ENCODE assay signal across 16 cellular contexts in genomic region chr14:95250936-95251335, GRCh38.
DNase-seq lines count a peak whose midpoint lies in the region; ATAC-seq, FAIRE-seq and TF ChIP-seq lines count a peak whose summit lies in the region.
"Had no signal": no experiment of that assay in that cellular context is flagged by ENCODE, and none has a peak within 500 bp of the region (broad histone marks: within the 10 kb centered on the region; RNA-seq: fewer than 3 reads in every experiment).

No MANE protein-coding gene starts in this region.

- no peak overlapping the region for H3K4me2 ChIP-seq in A549
- peak overlapping the region; percentile 60 for H3K4me2 ChIP-seq in Karpas-422 (ENCODE audit: low read depth, low read length, poor library complexity, severe bottlenecking)

- H3K4me3 ChIP-seq in A549 (no peak overlapping the region), Karpas-422 (ENCODE audit: low read length) (peak overlapping the region; percentile 35; the same call in 1 of the 2 replicates)

- no peak for TF ChIP-seq POLR2A in A549 (IDR thresholded peaks at IDR 0.05; ENCODE audit: low read length)

- no peak for TF ChIP-seq EP300 in A549 (IDR thresholded peaks at IDR 0.05)

- CTCF ChIA-PET in A549 (lab: Yijun Ruan, JAX): no interaction called here

- peaks cover 60% of the 10 kb centered on the region for H3K79me2 ChIP-seq in Karpas-422 (ENCODE audit: low read length)

- WGBS in A549 (ENCODE audit: missing lambda C conversion rate): 88% methylated on average over 7 of the region's 7 CpGs

- no peak overlapping the region for H3K4me3 Mint-ChIP-seq in brain

- DNase-seq in A549 (ENCODE audit: low read depth in 1 of 2, low spot score in 1 of 2): no peak
- no peak for DNase-seq in Karpas-422
- peak; percentile 54 to 72 for DNase-seq in lung microvascular endothelial cell (ENCODE audit: low read depth in 2 of 2)
- DNase-seq in NCI-H2081 treated with DMSO at 0.1 percent for 48 hours (lab: John Stamatoyannopoulos, UW): no peak
- DNase-seq in left colon: no peak
- no peak for DNase-seq in activated T-cell treated with anti-CD3 and anti-CD28 coated beads, Interleukin-2, amount 50 U/mL, for 1 hour
- DNase-seq in SHP77 treated with DMSO at 0.1 percent for 48 hours (lab: John Stamatoyannopoulos, UW): no peak
- DNase-seq: COR-L47, DMS153, H7, NCI-H187, NCI-H2171 treated with DMSO at 0.1 percent for 48 hours, NCI-H774, PC-3 had no signal

- H3K36me3 ChIP-seq in Karpas-422 (ENCODE audit: insufficient read depth, low read length): no peaks in the 10 kb centered on the region

- FAIRE-seq in A549 (lab: Jason Lieb, UNC): no peak

- no peaks in the 10 kb centered on the region for H3K27me3 ChIP-seq in Karpas-422 (ENCODE audit: low read length)

- TF ChIP-seq RAD21 in A549 (conservative IDR thresholded peaks at IDR 0.05 in 1 of 2, IDR thresholded peaks at IDR 0.05 in 1 of 2): no peak

- H2AFZ ChIP-seq in Karpas-422 (ENCODE audit: low read length): no peak overlapping the region

- H3K27ac Mint-ChIP-seq in brain: peak overlapping the region in 3 of 5 experiments; percentile 60 to 85 (median 61)

- peaks cover 17% of the 10 kb centered on the region for H3K27me3 Mint-ChIP-seq in brain

- intact Hi-C loops in left colon (cut with DNase I, micrococcal nuclease): no loop called here

- H3K27ac ChIP-seq in A549: peak overlapping the region; percentile 83 to 88
- H3K27ac ChIP-seq in Karpas-422 (ENCODE audit: low read length): peak overlapping the region; percentile 79
- H3K27ac ChIP-seq: HL-60 had no signal

- no peaks in the 10 kb centered on the region for H4K20me1 ChIP-seq in Karpas-422 (ENCODE audit: insufficient read depth, low read depth, low read length)

- TF ChIP-seq CTCF in A549 (IDR thresholded peaks at IDR 0.05): no peak
- TF ChIP-seq CTCF in brain (conservative IDR thresholded peaks at IDR 0.05): no peak

- peaks cover 62% of the 10 kb centered on the region for H3K4me1 Mint-ChIP-seq in brain

- peaks cover 47% of the 10 kb centered on the region for H3K4me1 ChIP-seq in A549
- peaks cover 95% of the 10 kb centered on the region for H3K4me1 ChIP-seq in Karpas-422 (ENCODE audit: low read length)

- H3K9me3 Mint-ChIP-seq in brain: no peaks in the 10 kb centered on the region

- H3K36me3 Mint-ChIP-seq in brain: no peaks in the 10 kb centered on the region

- H3K9me3 ChIP-seq in A549 (no peaks in the 10 kb centered on the region), Karpas-422 (ENCODE audit: low read length) (no peaks in the 10 kb centered on the region)

- POLR2A ChIA-PET in A549 (lab: Yijun Ruan, JAX): no interaction called here

- ATAC-seq in A549 (no peak), left colon (no peak)
- ATAC-seq: PC-3 had no signal

- H3K9ac ChIP-seq in Karpas-422 (ENCODE audit: low read length): peak overlapping the region; percentile 53

- H3K9me2 ChIP-seq in Karpas-422 (replicated peaks; ENCODE audit: insufficient read depth, low read length): no peaks in the 10 kb centered on the region

TF ChIP-seq in A549, 52 proteins besides CTCF, POLR2A, EP300 and RAD21:
- no peak for TF ChIP-seq FOSL2 (IDR thresholded peaks at IDR 0.05)
- TF ChIP-seq FOSL2 (CRISPR knock-in tag; IDR thresholded peaks at IDR 0.05): no peak
- TF ChIP-seq ZFP36 (IDR thresholded peaks at IDR 0.05; ENCODE audit: borderline replicate concordance, partially characterized antibody): no peak
- no peak for TF ChIP-seq FOSB (CRISPR knock-in tag; IDR thresholded peaks at IDR 0.05)
- no peak for TF ChIP-seq TP53 (CRISPR knock-in tag; IDR thresholded peaks at IDR 0.05)
- TF ChIP-seq KDM5A (IDR thresholded peaks at IDR 0.05): no peak
- no peak for TF ChIP-seq EHMT2 (IDR thresholded peaks at IDR 0.05; ENCODE audit: low read depth)

Comparison
In these comparisons a context has a peak if more than half of its experiments do, and no peak if none do; other contexts are left out.
1. DNase-seq: peak in lung microvascular endothelial cell (2 of 2); none in A549 (0 of 2), Karpas-422 (single experiment), NCI-H2081 treated with DMSO at 0.1 percent for 48 hours (single experiment), left colon (0 of 2), activated T-cell treated with anti-CD3 and anti-CD28 coated beads, Interleukin-2, amount 50 U/mL, for 1 hour (single experiment) and SHP77 treated with DMSO at 0.1 percent for 48 hours (single experiment).